Comparison of ENCODE assay signal across 8 cellular contexts in genomic region chr3:72445827-72446405, GRCh38. TPM values are rescaled to one million over a fixed set of nuclear protein-coding genes. Genes with fewer than 3 reads are reported as not detected.
DNase-seq lines count a peak whose midpoint lies in the region; TF ChIP-seq lines count a peak whose summit lies in the region.

No MANE protein-coding gene starts in this region.

- intact Hi-C loops in cardiac septum (cut with DNase I), result loop anchor here (2.0 to 10.0 kb wide), 5 partner anchors 37 to 376 kb away; no protein-coding TSS in a partner anchor
- intact Hi-C loops in uterus (cut with DNase I; ENCODE audit: low total_unique reads), result no loop called here

- H3K27me3 ChIP-seq in cardiac muscle cell (no peaks in the 10 kb centered on the region), uterus (no peaks in the 10 kb centered on the region)

- H3K4me1 ChIP-seq in cardiac muscle cell (ENCODE audit: low read depth), result peaks cover 29% of the 10 kb centered on the region
- peaks cover 3 to 13% of the 10 kb centered on the region in 2 donors for H3K4me1 ChIP-seq in uterus

- H3K9me3 ChIP-seq in cardiac muscle cell (ENCODE audit: low read depth) (no peaks in the 10 kb centered on the region), uterus (no peaks in the 10 kb centered on the region)

- no peak for TF ChIP-seq POLR2A in uterus (IDR thresholded peaks at IDR 0.05)

- H3K36me3 ChIP-seq in cardiac muscle cell (no peaks in the 10 kb centered on the region), uterus (no peaks in the 10 kb centered on the region)

- TF ChIP-seq CTCF in cardiac muscle cell (IDR thresholded peaks at IDR 0.05; ENCODE audit: low read depth, low read length) (no peak), uterus (IDR thresholded peaks at IDR 0.05) (no peak)

- no peak for DNase-seq in cardiac muscle cell (ENCODE audit: low read depth in 1 of 2, low spot score in 1 of 2)
- no peak for DNase-seq in cardiac septum (ENCODE audit: low spot score)
- DNase-seq in astrocyte of the hippocampus (ENCODE audit: low read depth, low spot score), result peak; percentile 24
- peak; percentile 17 to 33 for DNase-seq in lung microvascular endothelial cell (ENCODE audit: low read depth in 2 of 2)
- no peak for DNase-seq in uterus
- DNase-seq in HPDE6-E6E7 (ENCODE audit: extremely low spot score), result no peak
- no peak for DNase-seq in DMS153 (lab: John Stamatoyannopoulos, UW)
- DNase-seq in AG08396 (ENCODE audit: low spot score), result no peak

- H3K4me3 ChIP-seq in cardiac muscle cell (peak overlapping the region; percentile 63), uterus (peak overlapping the region; percentile 75 to 94)

- no peak overlapping the region for H3K27ac ChIP-seq in cardiac muscle cell
- H3K27ac ChIP-seq in uterus, result peak overlapping the region; percentile 92 to 95

RNA-seq across cellular contexts. Expression of gene RYBP, which starts 0.5 kb away (rescaled TPM):
- 9.5 and 12.2 TPM in 2 replicates for total RNA-seq in cardiac muscle cell
- 4.9 TPM in 2 replicates for polyA plus RNA-seq in cardiac muscle cell
- total RNA-seq in cardiac septum, result 11.0 TPM
- total RNA-seq in lung microvascular endothelial cell, result 4.6 and 6.0 TPM in 2 replicates
- 10 to 100 TPM in 2 of 4 donors, 1 to 10 TPM in 2; 5.1 to 43.1 (median 19.6) TPM for total RNA-seq in uterus

Comparison
In these comparisons a context has a peak if more than half of its experiments do, and no peak if none do; other contexts are left out.
1. DNase-seq: peak in astrocyte of the hippocampus (single experiment) and lung microvascular endothelial cell (2 of 2); none in cardiac muscle cell (0 of 2), cardiac septum (single experiment), uterus (0 of 2), HPDE6-E6E7 (single experiment), DMS153 (single experiment) and AG08396 (single experiment).